In genomic region chr13:64910061-64910460, GRCh38 we compare ENCODE assay signal across 30 cellular contexts.
"Had no signal": no experiment of that assay in that cellular context is flagged by ENCODE, and none has a peak within 500 bp of the region (broad histone marks: within the 10 kb centered on the region; RNA-seq: fewer than 3 reads in every experiment).

No MANE protein-coding gene starts in this region.

- H3K4me3 ChIP-seq: coronary artery, dorsolateral prefrontal cortex, esophagus muscularis mucosa, left lung, lower lobe of right lung, neural progenitor cell, right lobe of liver, thoracic aorta, uterus had no signal

- DNase-seq: activated B cell treated with CpG ODN at 0.5 μM for 24 hours; activated CD4-positive, alpha-beta T cell treated with anti-CD3 and anti-CD28 coated beads, Interleukin-2, amount 50 U/mL, for 1 hour; activated CD8-positive, alpha-beta T cell treated with anti-CD3 and anti-CD28 coated beads for 36 hours; activated gamma-delta T cell treated with Interleukin-2 at 50 U/mL for 16 hours; activated naive CD8-positive, alpha-beta T cell treated with anti-CD3 and anti-CD28 coated beads, Interleukin-2, amount 50 U/mL, for 24 hours; activated T-cell treated with anti-CD3 and anti-CD28 coated beads, Interleukin-2, amount 50 U/mL, for 4 hours; amygdala; cerebellar nuclear complex; dorsolateral prefrontal cortex; effector memory CD8-positive, alpha-beta T cell; left lung; lower lobe of right lung; mesendoderm; natural killer cell; posterior cingulate gyrus; right lobe of liver; stimulated activated CD4-positive, alpha-beta T cell treated with anti-CD3 and anti-CD28 coated beads, Interleukin-4, amount 100 ng/mL, for 1 hour; stimulated activated naive CD8-positive, alpha-beta T cell treated with anti-CD3 and anti-CD28 coated beads, Interleukin-15, Interleukin-2, amounts not matched to agents 100 U/mL and 50 U/mL, for 24 hours; T-helper 1 cell; trophoblast cell; uterus had no signal

- H3K9me3 ChIP-seq: lower lobe of right lung, right lobe of liver, thoracic aorta, uterus had no signal

- H3K4me3 Mint-ChIP-seq: activated B cell treated with CpG ODN at 0.5 μM for 24 hours; activated CD8-positive, alpha-beta T cell treated with anti-CD3 and anti-CD28 coated beads for 36 hours; activated naive CD4-positive, alpha-beta T cell treated with anti-CD3 and anti-CD28 coated beads, Interleukin-2, amount 50 U/mL, for 24 hours; activated naive CD8-positive, alpha-beta T cell treated with anti-CD3 and anti-CD28 coated beads, Interleukin-2, amount 50 U/mL, for 24 hours; activated T-cell treated with anti-CD3 and anti-CD28 coated beads, Interleukin-2, amount 50 U/mL, for 4 hours; activated T-helper 17 cell treated with anti-CD3 and anti-CD28 coated beads, Interleukin-2, amount 50 U/mL, for 72 hours; effector memory CD8-positive, alpha-beta T cell; natural killer cell; neural progenitor cell; T-helper 2 cell treated with Interferon-gamma antibody and Interleukin-4, amounts not matched to agents 5 μg/mL and 100 μg/mL, for 36 hours had no signal

- H3K4me2 ChIP-seq: neural progenitor cell had no signal

- ATAC-seq: activated CD8-positive, alpha-beta T cell treated with anti-CD3 and anti-CD28 coated beads for 36 hours; activated naive CD8-positive, alpha-beta T cell treated with anti-CD3 and anti-CD28 coated beads, Interleukin-2, amount 50 U/mL, for 24 hours; activated T-cell treated with anti-CD3 and anti-CD28 coated beads, Interleukin-2, amount 50 U/mL, for 4 hours; activated T-helper 17 cell treated with anti-CD3 and anti-CD28 coated beads, Interleukin-2, amount 50 U/mL, for 72 hours; effector memory CD8-positive, alpha-beta T cell; left lung; lower lobe of right lung; natural killer cell; right lobe of liver; stimulated activated naive CD8-positive, alpha-beta T cell treated with anti-CD3 and anti-CD28 coated beads, Interleukin-15, Interleukin-2, amounts not matched to agents 100 U/mL and 50 U/mL, for 24 hours had no signal

- H3K36me3 Mint-ChIP-seq: activated naive CD4-positive, alpha-beta T cell treated with anti-CD3 and anti-CD28 coated beads, Interleukin-2, amount 50 U/mL, for 24 hours; natural killer cell had no signal

- H3K4me1 ChIP-seq: esophagus muscularis mucosa, left lung, lower lobe of right lung, neural progenitor cell, right lobe of liver, uterus had no signal

- H3K36me3 ChIP-seq: esophagus muscularis mucosa, left lung, lower lobe of right lung, neural progenitor cell, right lobe of liver, thoracic aorta, uterus had no signal

- H3K4me1 Mint-ChIP-seq: activated B cell treated with CpG ODN at 0.5 μM for 24 hours; activated naive CD4-positive, alpha-beta T cell treated with anti-CD3 and anti-CD28 coated beads, Interleukin-2, amount 50 U/mL, for 24 hours; activated naive CD8-positive, alpha-beta T cell treated with anti-CD3 and anti-CD28 coated beads, Interleukin-2, amount 50 U/mL, for 24 hours; activated T-helper 17 cell treated with anti-CD3 and anti-CD28 coated beads, Interleukin-2, amount 50 U/mL, for 72 hours; natural killer cell; neural progenitor cell had no signal

- H3K27me3 Mint-ChIP-seq: activated B cell treated with CpG ODN at 0.5 μM for 24 hours; activated CD8-positive, alpha-beta T cell treated with anti-CD3 and anti-CD28 coated beads for 36 hours; activated naive CD4-positive, alpha-beta T cell treated with anti-CD3 and anti-CD28 coated beads, Interleukin-2, amount 50 U/mL, for 24 hours; activated naive CD8-positive, alpha-beta T cell treated with anti-CD3 and anti-CD28 coated beads, Interleukin-2, amount 50 U/mL, for 24 hours; activated T-helper 17 cell treated with anti-CD3 and anti-CD28 coated beads, Interleukin-2, amount 50 U/mL, for 72 hours; effector memory CD8-positive, alpha-beta T cell had no signal

- H3K27me3 ChIP-seq: dorsolateral prefrontal cortex, esophagus muscularis mucosa, left lung, neural progenitor cell, right lobe of liver, uterus had no signal

- H3K27ac Mint-ChIP-seq: activated B cell treated with CpG ODN at 0.5 μM for 24 hours; activated CD8-positive, alpha-beta T cell treated with anti-CD3 and anti-CD28 coated beads for 36 hours; activated naive CD4-positive, alpha-beta T cell treated with anti-CD3 and anti-CD28 coated beads, Interleukin-2, amount 50 U/mL, for 24 hours; activated naive CD8-positive, alpha-beta T cell treated with anti-CD3 and anti-CD28 coated beads, Interleukin-2, amount 50 U/mL, for 24 hours; activated T-helper 17 cell treated with anti-CD3 and anti-CD28 coated beads, Interleukin-2, amount 50 U/mL, for 72 hours; effector memory CD8-positive, alpha-beta T cell; natural killer cell; neural progenitor cell; T-helper 2 cell treated with Interferon-gamma antibody and Interleukin-4, amounts not matched to agents 5 μg/mL and 100 μg/mL, for 36 hours had no signal

- H3K9ac ChIP-seq: neural progenitor cell had no signal

- H2AFZ ChIP-seq: neural progenitor cell had no signal

- FAIRE-seq: frontal cortex, islet of Langerhans had no signal

- H3K27ac ChIP-seq: coronary artery, esophagus muscularis mucosa, left lung, lower lobe of right lung, neural progenitor cell, right lobe of liver, thoracic aorta, uterus had no signal
